1 cellular context compared by ENCODE assay signal in genomic region chr5:178248750-178249149, GRCh38.
TF ChIP-seq lines count a peak whose summit lies in the region.

No MANE protein-coding gene starts in this region.

TF ChIP-seq in H1, 55 proteins besides CTCF, POLR2A, EP300 and RAD21:
- TF ChIP-seq SIN3A (conservative IDR thresholded peaks at IDR 0.05 in 1 of 2, IDR thresholded peaks at IDR 0.05 in 1 of 2; ENCODE audit: low read depth in 1 of 2, low read length in 2 of 2) (no peak), MAX (IDR thresholded peaks at IDR 0.05) (no peak), SRF (IDR thresholded peaks at IDR 0.05; ENCODE audit: low read depth, low read length) (no peak), NANOG (IDR thresholded peaks at IDR 0.05; ENCODE audit: insufficient read depth, low read depth, low read length, poor library complexity, severe bottlenecking) (no peak), BACH1 (IDR thresholded peaks at IDR 0.05; ENCODE audit: low read length) (no peak), BCL11A (IDR thresholded peaks at IDR 0.05; ENCODE audit: low read depth in 2 of 2, low read length in 2 of 2) (no peak), RFX5 (IDR thresholded peaks at IDR 0.05; ENCODE audit: borderline replicate concordance, low read depth, low read length) (no peak), POLR2AphosphoS5 (IDR thresholded peaks at IDR 0.05; ENCODE audit: low read depth, low read length) (no peak), TAF1 (IDR thresholded peaks at IDR 0.05; ENCODE audit: low read depth, low read length) (no peak), RXRA (IDR thresholded peaks at IDR 0.05; ENCODE audit: insufficient read depth, low read depth, low read length) (no peak), NRF1 (IDR thresholded peaks at IDR 0.05; ENCODE audit: low read depth, low read length) (no peak), GABPA (IDR thresholded peaks at IDR 0.05; ENCODE audit: borderline replicate concordance, insufficient read depth, low read length) (no peak), SUZ12 (IDR thresholded peaks at IDR 0.05; ENCODE audit: low read length) (no peak), CBX5 (IDR thresholded peaks at IDR 0.05; ENCODE audit: low read depth, low read length) (no peak), SIRT6 (IDR thresholded peaks at IDR 0.05; ENCODE audit: low read length) (no peak)
- TF ChIP-seq, protein P1, sequence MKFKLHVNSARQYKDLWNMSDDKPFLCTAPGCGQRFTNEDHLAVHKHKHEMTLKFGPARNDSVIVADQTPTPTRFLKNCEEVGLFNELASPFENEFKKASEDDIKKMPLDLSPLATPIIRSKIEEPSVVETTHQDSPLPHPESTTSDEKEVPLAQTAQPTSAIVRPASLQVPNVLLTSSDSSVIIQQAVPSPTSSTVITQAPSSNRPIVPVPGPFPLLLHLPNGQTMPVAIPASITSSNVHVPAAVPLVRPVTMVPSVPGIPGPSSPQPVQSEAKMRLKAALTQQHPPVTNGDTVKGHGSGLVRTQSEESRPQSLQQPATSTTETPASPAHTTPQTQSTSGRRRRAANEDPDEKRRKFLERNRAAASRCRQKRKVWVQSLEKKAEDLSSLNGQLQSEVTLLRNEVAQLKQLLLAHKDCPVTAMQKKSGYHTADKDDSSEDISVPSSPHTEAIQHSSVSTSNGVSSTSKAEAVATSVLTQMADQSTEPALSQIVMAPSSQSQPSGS (IDR thresholded peaks at IDR 0.05; ENCODE audit: low read length) = no peak
